Comparison of ENCODE assay signal across 11 cellular contexts in the genomic region with DNA sequence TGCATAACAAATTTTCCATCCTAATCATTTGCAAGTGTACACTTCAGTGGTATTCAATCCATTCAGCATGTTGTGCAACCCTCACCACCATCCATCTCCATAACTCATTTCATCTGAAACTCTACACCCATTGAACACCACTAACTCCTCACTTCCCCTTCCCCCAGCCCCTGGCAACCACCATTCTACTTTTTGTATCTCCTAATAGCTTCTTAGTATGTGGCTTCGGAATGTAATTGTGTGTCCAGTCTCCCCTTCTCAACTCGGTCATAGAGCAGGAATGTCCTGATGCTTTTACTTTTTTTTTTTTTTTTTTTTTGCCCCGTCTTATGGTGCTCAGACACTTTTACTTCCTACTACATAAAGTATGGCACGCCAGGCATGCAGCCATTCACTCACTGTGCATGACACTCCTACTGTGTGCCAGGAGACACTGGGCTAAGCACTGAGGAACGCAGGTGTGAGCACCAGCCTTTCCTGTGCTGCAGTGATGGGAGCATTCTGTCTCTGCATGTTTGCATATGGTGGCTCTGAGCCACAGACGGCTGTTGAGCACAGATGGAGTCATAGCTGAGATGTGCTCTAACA. TPM values are rescaled to one million over a fixed set of nuclear protein-coding genes. Genes with fewer than 3 reads are reported as not detected.
DNase-seq lines count a peak whose midpoint lies in the region; ATAC-seq, FAIRE-seq and TF ChIP-seq lines count a peak whose summit lies in the region.
"Had no signal": no experiment of that assay in that cellular context is flagged by ENCODE, and none has a peak within 500 bp of the region (broad histone marks: within the 10 kb centered on the region; RNA-seq: fewer than 3 reads in every experiment).

No MANE protein-coding gene starts in this region.

- SMC1A ChIA-PET in GM12878 (lab: Charles Lee; ENCODE audit: uncharacterized antibody, unreplicated experiment): interaction anchor here (0.8 to 8.7 kb wide), 7 partner anchors 9 to 31 kb away, joined by 3 to 108 read pairs (median 10); a partner anchor contains a TSS

- 16% methylated on average over 6 of the region's 6 CpGs for WGBS in GM12878 (ENCODE audit: insufficient coverage, insufficient replicate concordance, low lambda C conversion rate, missing lambda C conversion rate)
- 32 to 52% (median 34%) methylated on average over 6 of the region's 6 CpGs for WGBS in psoas muscle, 3 donors

- no peak for TF ChIP-seq EP300 in GM12878 (IDR thresholded peaks at IDR 0.05; ENCODE audit: borderline replicate concordance in 1 of 2, control insufficient read depth in 1 of 2, low read depth in 2 of 2, low read length in 2 of 2)

- TF ChIP-seq POLR2A in GM12891 (IDR thresholded peaks at IDR 0.05; ENCODE audit: low read depth, low read length): no peak
- no peak for TF ChIP-seq POLR2A in NB4 (IDR thresholded peaks at IDR 0.05; ENCODE audit: extremely low read depth, insufficient read length)
- no peak for TF ChIP-seq POLR2A in GM12878 (IDR thresholded peaks at IDR 0.05; ENCODE audit: low read depth, low read length)

- no peak for ATAC-seq in GM12878
- peak; percentile 54 to 82 (median 74) for ATAC-seq in psoas muscle
- no peak for ATAC-seq in HG03342 (IDR thresholded peaks at IDR 0.05; ENCODE audit: unreplicated experiment)
- ATAC-seq in activated CD4-positive, alpha-beta T cell treated with anti-CD3 and anti-CD28 coated beads for 36 hours: no peak
- ATAC-seq: effector memory CD8-positive, alpha-beta T cell had no signal

- FAIRE-seq in GM12891 (lab: Jason Lieb, UNC) (no peak), GM12878 (lab: Jason Lieb, UNC) (no peak)

- in situ Hi-C loops in GM12878 (cut with MboI): no loop called here

- CTCF ChIA-PET in GM12878 (lab: Yijun Ruan, JAX): interaction anchor here (0.6 to 7.3 kb wide), 5 partner anchors 9 to 36 kb away, joined by 3 to 85 read pairs (median 8); no protein-coding TSS in a partner anchor
- CTCF ChIA-PET in activated CD4-positive, alpha-beta T cell treated with anti-CD3 and anti-CD28 coated beads for 36 hours (lab: Charles Lee): interaction anchor here (0.6 to 0.7 kb wide), 2 partner anchors 18 to 227 kb away, joined by 3 read pairs; no protein-coding TSS in a partner anchor

- no peaks in the 10 kb centered on the region for H3K9me3 Mint-ChIP-seq in activated CD4-positive, alpha-beta T cell treated with anti-CD3 and anti-CD28 coated beads for 36 hours (ENCODE audit: low read depth)
- H3K9me3 Mint-ChIP-seq: effector memory CD8-positive, alpha-beta T cell had no signal

- no peak overlapping the region for H3K27ac Mint-ChIP-seq in activated CD4-positive, alpha-beta T cell treated with anti-CD3 and anti-CD28 coated beads for 36 hours
- H3K27ac Mint-ChIP-seq: effector memory CD8-positive, alpha-beta T cell had no signal

- no peak overlapping the region for H3K4me3 Mint-ChIP-seq in activated CD4-positive, alpha-beta T cell treated with anti-CD3 and anti-CD28 coated beads for 36 hours
- H3K4me3 Mint-ChIP-seq: effector memory CD8-positive, alpha-beta T cell had no signal

- H4K20me1 ChIP-seq in GM12878 (ENCODE audit: control insufficient read depth, insufficient read depth): no peaks in the 10 kb centered on the region

- H3K4me3 ChIP-seq in NB4 (ENCODE audit: low read depth, low read length) (no peak overlapping the region), GM12878 (no peak overlapping the region), psoas muscle (no peak overlapping the region)

- peaks cover 56% of the 10 kb centered on the region for H3K4me1 ChIP-seq in GM12878 (ENCODE audit: control insufficient read depth, insufficient read depth, low read length)
- no peaks in the 10 kb centered on the region for H3K4me1 ChIP-seq in psoas muscle

- intact Hi-C loops in GM12878 (cut with micrococcal nuclease; ENCODE audit: unreplicated experiment) (no loop called here), psoas muscle (cut with DNase I) (no loop called here)
- intact Hi-C loops in activated CD4-positive, alpha-beta T cell treated with anti-CD3 and anti-CD28 coated beads for 36 hours (cut with DNase I, micrococcal nuclease): no loop called here

- BruUV-seq in GM12878 (replicated peaks; lab: Mats Ljungman, UMichigan): no TSS peak

- POLR2A ChIA-PET in GM12878 (lab: Charles Lee): interaction anchor here (0.5 to 5.5 kb wide), 9 partner anchors 9 to 605 kb away, joined by 3 to 86 read pairs (median 3); a partner anchor contains a TSS
- POLR2A ChIA-PET in activated CD4-positive, alpha-beta T cell treated with anti-CD3 and anti-CD28 coated beads for 36 hours (lab: Charles Lee): no interaction called here

- H3K4me2 ChIP-seq in GM12878 (ENCODE audit: control insufficient read depth, insufficient read depth): peak overlapping the region; percentile 1; the same call in 1 of the 2 replicates

- H3K36me3 Mint-ChIP-seq in activated CD4-positive, alpha-beta T cell treated with anti-CD3 and anti-CD28 coated beads for 36 hours (ENCODE audit: low read depth): no peaks in the 10 kb centered on the region

- H3K9me3 ChIP-seq in GM12878 (replicated peaks; ENCODE audit: control insufficient read depth, insufficient read depth, low read length) (no peaks in the 10 kb centered on the region; the same call in 2 of the 3 replicates), psoas muscle (no peaks in the 10 kb centered on the region)

- TF ChIP-seq CTCF in NB4 (IDR thresholded peaks at IDR 0.05; ENCODE audit: low read depth, low read length): no peak
- TF ChIP-seq CTCF in GM12878 (IDR thresholded peaks at IDR 0.05 in 2 of 3, conservative IDR thresholded peaks at IDR 0.05 in 1 of 3; ENCODE audit: control insufficient read depth in 2 of 3, extremely low read depth in 1 of 3, insufficient read depth in 1 of 3, low read depth in 3 of 3, low read length in 3 of 3): no peak
- no peak for TF ChIP-seq CTCF in psoas muscle (IDR thresholded peaks at IDR 0.05)

- H3K36me3 ChIP-seq in GM12878 (ENCODE audit: control insufficient read depth in 2 of 2, insufficient read depth in 2 of 2, low read length in 1 of 2) (no peaks in the 10 kb centered on the region), psoas muscle (ENCODE audit: insufficient read depth in 1 of 2, low read depth in 1 of 2) (no peaks in the 10 kb centered on the region)

- RAD21 ChIA-PET in GM12878 (lab: Charles Lee; ENCODE audit: unreplicated experiment): interaction anchor here (1.1 to 17.3 kb wide), 7 partner anchors 12 to 42 kb away, joined by 3 to 215 read pairs (median 6); a partner anchor contains a TSS

- peaks cover 15% of the 10 kb centered on the region for H3K27me3 Mint-ChIP-seq in activated CD4-positive, alpha-beta T cell treated with anti-CD3 and anti-CD28 coated beads for 36 hours

- TF ChIP-seq RAD21 in GM12878 (IDR thresholded peaks at IDR 0.05; ENCODE audit: insufficient read depth, low read depth, low read length): no peak

- H3K4me1 Mint-ChIP-seq in activated CD4-positive, alpha-beta T cell treated with anti-CD3 and anti-CD28 coated beads for 36 hours: peaks cover 6% of the 10 kb centered on the region

- H3K9ac ChIP-seq in GM12878 (ENCODE audit: control insufficient read depth, insufficient read depth, low read length): no peak overlapping the region

- no peaks in the 10 kb centered on the region for H3K79me2 ChIP-seq in GM12878 (ENCODE audit: control insufficient read depth, insufficient read depth, low read length)

- DNase-seq in GM12891 (ENCODE audit: insufficient read length, low spot score) (no peak), NB4 (ENCODE audit: low read depth) (peak; percentile 62), GM12878 (ENCODE audit: low read depth, low spot score) (no peak), psoas muscle (no peak), NCI-H2107 treated with DMSO at 0.1 percent for 48 hours (lab: John Stamatoyannopoulos, UW; ENCODE audit: unreplicated experiment) (no peak), medulla oblongata (ENCODE audit: extremely low spot score) (no peak)
- no peak for DNase-seq in activated CD4-positive, alpha-beta T cell treated with anti-CD3 and anti-CD28 coated beads for 36 hours
- DNase-seq: effector memory CD8-positive, alpha-beta T cell; NCI-H2029 treated with DMSO at 0.1 percent for 48 hours; T-helper 9 cell had no signal

- H3K27ac ChIP-seq in GM12878 (ENCODE audit: control insufficient read depth, insufficient read depth): peak overlapping the region; percentile 40; the same call in 1 of the 2 replicates
- no peak overlapping the region for H3K27ac ChIP-seq in psoas muscle

- H3K27me3 ChIP-seq in GM12878 (replicated peaks in 1 of 2; ENCODE audit: control insufficient read depth in 2 of 2, insufficient read depth in 2 of 2, low read length in 1 of 2): no peaks in the 10 kb centered on the region
- H3K27me3 ChIP-seq in psoas muscle (ENCODE audit: insufficient read depth in 3 of 3, low read length in 2 of 3): no peaks in the 10 kb centered on the region

- no peak overlapping the region for H2AFZ ChIP-seq in GM12878 (ENCODE audit: control insufficient read depth, low read depth, low read length)

RNA-seq across cellular contexts. Expression of a gene that starts 15.3 kb away (rescaled TPM):
- polyA plus RNA-seq in GM12891 (2012; ENCODE audit: low read depth, missing spikeins): 42.0 TPM
- total RNA-seq in GM12878 (2013; cell fraction: nucleolus; rRNA removed): 123 and 135 TPM in 2 replicates
- 30.2 and 30.3 TPM in 2 replicates for total RNA-seq in GM12878 (2014; rRNA removed)
- 20.5 TPM in 2 replicates for total RNA-seq in GM12878 (2014; rRNA removed; fragmentation: Illumina TruSeq; extraction: Trizol)
- 20.1 and 21.0 TPM in 2 replicates for total RNA-seq in GM12878 (2021)
- polyA plus RNA-seq in GM12878 (2011; ENCODE audit: low read depth): 19.6 TPM
- 1.5 and 3.0 TPM in 2 replicates for polyA plus RNA-seq in GM12878 (2011; rRNA removed)
- 2.9 and 3.0 TPM in 2 replicates for polyA plus RNA-seq in GM12878 (2011; cell fraction: cytosol; rRNA removed)
- polyA plus RNA-seq in GM12878 (2011; cell fraction: nucleus; rRNA removed): 2.5 and 2.9 TPM in 2 replicates
- polyA plus RNA-seq in GM12878 (2012): 31.1 and 39.4 TPM in 2 replicates
- polyA plus RNA-seq in GM12878 (2014; fragmentation: Illumina TruSeq; extraction: Trizol): 22.5 and 25.2 TPM in 2 replicates
- polyA plus RNA-seq in GM12878 (2014; fragmentation: Nextera tagmentation; extraction: Ambion mirVana): 1 to 10 TPM; 1.3 to 2.1 TPM
- polyA plus RNA-seq in GM12878 (2014; rRNA removed): 25.0 and 26.7 TPM in 2 replicates
- polyA plus RNA-seq in GM12878 (2016; fragmentation: Nextera tagmentation; extraction: Ambion mirVana): 10 to 100 TPM; 16.5 to 16.8 TPM
- polyA minus RNA-seq in GM12878 (2011; rRNA and poly(A)+ RNA removed): 1.5 and 3.7 TPM in 2 replicates
- not detected in 2 replicates for polyA minus RNA-seq in GM12878 (2011; cell fraction: cytosol; rRNA and poly(A)+ RNA removed)
- 0.97 and 1.2 TPM in 2 replicates for polyA minus RNA-seq in GM12878 (2011; cell fraction: nucleus; rRNA and poly(A)+ RNA removed)
- 1 to 10 TPM; 1.9 to 5.5 (median 2.8) TPM for total RNA-seq in psoas muscle
- polyA plus RNA-seq in psoas muscle: 1 to 10 TPM in 2 of 3 donors, under 1 TPM in 1; 0.79 to 1.2 (median 1.2) TPM
- not detected for total RNA-seq in activated CD4-positive, alpha-beta T cell treated with anti-CD3 and anti-CD28 coated beads for 36 hours

RNA-seq across cellular contexts. Expression of a gene that starts 42.2 kb away (rescaled TPM):
- polyA plus RNA-seq in GM12891 (2012; ENCODE audit: low read depth, missing spikeins): 19.1 TPM
- 70.1 and 78.4 TPM in 2 replicates for total RNA-seq in GM12878 (2013; cell fraction: nucleolus; rRNA removed)
- total RNA-seq in GM12878 (2014; rRNA removed) (19.9 and 24.5 TPM in 2 replicates), GM12878 (2014; rRNA removed; fragmentation: Illumina TruSeq; extraction: Trizol) (19.9 and 20.8 TPM in 2 replicates), GM12878 (2021) (29.5 and 33.6 TPM in 2 replicates), psoas muscle (10 to 100 TPM; 25.7 to 28.0 (median 27.0) TPM)
- 26.2 TPM for polyA plus RNA-seq in GM12878 (2011; ENCODE audit: low read depth)
- polyA plus RNA-seq in GM12878 (2011; rRNA removed) (24.7 and 47.8 TPM in 2 replicates), GM12878 (2014; fragmentation: Illumina TruSeq; extraction: Trizol) (32.0 and 34.9 TPM in 2 replicates), GM12878 (2014; fragmentation: Nextera tagmentation; extraction: Ambion mirVana) (10 to 100 TPM in 1 of 2 experiments, 1 to 10 TPM in 1; 8.5 to 14.1 TPM), GM12878 (2014; rRNA removed) (27.8 and 28.6 TPM in 2 replicates), GM12878 (2016; fragmentation: Nextera tagmentation; extraction: Ambion mirVana) (10 to 100 TPM; 23.3 to 24.1 TPM), psoas muscle (10 to 100 TPM; 14.0 to 18.0 (median 17.9) TPM)
- polyA plus RNA-seq in GM12878 (2011; cell fraction: cytosol; rRNA removed): 47.6 and 48.4 TPM in 2 replicates
- 40.8 and 45.8 TPM in 2 replicates for polyA plus RNA-seq in GM12878 (2011; cell fraction: nucleus; rRNA removed)
- polyA plus RNA-seq in GM12878 (2012): 31.9 and 33.8 TPM in 2 replicates
- polyA minus RNA-seq in GM12878 (2011; rRNA and poly(A)+ RNA removed): 50.8 and 58.1 TPM in 2 replicates
- polyA minus RNA-seq in GM12878 (2011; cell fraction: cytosol; rRNA and poly(A)+ RNA removed): 17.9 and 21.0 TPM in 2 replicates
- 37.1 and 50.0 TPM in 2 replicates for polyA minus RNA-seq in GM12878 (2011; cell fraction: nucleus; rRNA and poly(A)+ RNA removed)
- total RNA-seq in activated CD4-positive, alpha-beta T cell treated with anti-CD3 and anti-CD28 coated beads for 36 hours: 10 to 100 TPM; 43.2 to 66.5 TPM

RNA-seq across cellular contexts. Expression of a gene that starts 57.1 kb away (rescaled TPM):
- not detected for polyA plus RNA-seq in GM12891 (2012; ENCODE audit: low read depth, missing spikeins)
- not detected in 2 replicates for total RNA-seq in GM12878 (2013; cell fraction: nucleolus; rRNA removed)
- total RNA-seq in GM12878 (2014; rRNA removed) (not detected in 2 replicates), GM12878 (2014; rRNA removed; fragmentation: Illumina TruSeq; extraction: Trizol) (not detected in 2 replicates), GM12878 (2021) (not detected in 2 replicates), psoas muscle (1 to 10 TPM; 3.3 to 7.3 (median 3.7) TPM)
- polyA plus RNA-seq in GM12878 (2011; ENCODE audit: low read depth): not detected
- polyA plus RNA-seq in GM12878 (2011; rRNA removed) (not detected in 2 replicates), GM12878 (2014; fragmentation: Illumina TruSeq; extraction: Trizol) (not detected in 2 replicates), GM12878 (2014; fragmentation: Nextera tagmentation; extraction: Ambion mirVana) (not detected), GM12878 (2014; rRNA removed) (not detected in 2 replicates), GM12878 (2016; fragmentation: Nextera tagmentation; extraction: Ambion mirVana) (not detected), psoas muscle (1 to 10 TPM; 3.4 to 4.9 (median 4.0) TPM)
- not detected in 2 replicates for polyA plus RNA-seq in GM12878 (2011; cell fraction: cytosol; rRNA removed)
- polyA plus RNA-seq in GM12878 (2011; cell fraction: nucleus; rRNA removed): not detected in 2 replicates
- polyA plus RNA-seq in GM12878 (2012): not detected in 2 replicates
- not detected in 2 replicates for polyA minus RNA-seq in GM12878 (2011; rRNA and poly(A)+ RNA removed)
- not detected in 2 replicates for polyA minus RNA-seq in GM12878 (2011; cell fraction: cytosol; rRNA and poly(A)+ RNA removed)
- not detected in 2 replicates for polyA minus RNA-seq in GM12878 (2011; cell fraction: nucleus; rRNA and poly(A)+ RNA removed)
- total RNA-seq in activated CD4-positive, alpha-beta T cell treated with anti-CD3 and anti-CD28 coated beads for 36 hours: not detected

Comparison
In these comparisons a context has a peak if more than half of its experiments do, and no peak if none do; other contexts are left out.
1. ATAC-seq: peak in psoas muscle (4 of 4); none in GM12878 (single experiment), HG03342 (single experiment) and activated CD4-positive, alpha-beta T cell treated with anti-CD3 and anti-CD28 coated beads for 36 hours (single experiment).
2. RNA of a gene that starts 57.1 kb away (total RNA-seq): 3.3 to 7.3 TPM in psoas muscle; not detected in GM12878 and not detected in activated CD4-positive, alpha-beta T cell treated with anti-CD3 and anti-CD28 coated beads for 36 hours; every median in the first group is over 4 times any median in the second.